ENCODE assay signal across 17 cellular contexts in the genomic region with DNA sequence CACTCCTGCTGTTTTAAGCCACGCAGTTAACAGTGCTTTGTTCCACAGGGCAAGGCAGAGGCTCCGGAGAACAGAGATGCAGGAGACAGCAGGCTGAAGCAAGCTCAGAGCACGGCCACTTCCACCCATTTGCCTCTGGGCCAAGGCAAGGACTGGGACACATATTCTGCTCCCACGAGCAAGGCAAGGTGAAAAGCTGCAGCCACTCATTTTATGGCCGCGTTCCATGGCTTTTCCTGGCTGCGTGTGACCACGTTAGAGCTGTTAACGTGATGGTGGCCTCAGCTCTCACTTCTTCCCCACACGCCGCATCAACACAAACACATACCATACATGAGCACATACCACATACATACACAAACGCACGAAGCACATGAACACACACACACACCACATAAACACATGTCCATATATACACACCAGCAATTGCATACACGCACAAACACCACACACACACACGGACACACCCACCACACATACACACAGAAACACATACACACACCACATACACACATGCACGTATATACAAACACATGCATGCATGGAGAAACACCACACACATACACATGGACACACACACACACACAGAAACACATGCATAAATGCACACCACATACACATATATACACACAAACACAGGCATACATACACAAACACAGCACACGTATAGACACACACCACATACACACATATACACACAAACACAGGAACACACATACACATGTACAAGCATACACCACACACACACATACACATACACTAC.
"Had no signal": no experiment of that assay in that cellular context is flagged by ENCODE, and none has a peak within 500 bp of the region (broad histone marks: within the 10 kb centered on the region; RNA-seq: fewer than 3 reads in every experiment).

No MANE protein-coding gene starts in this region.

- ATAC-seq: esophagus mucosa; heart left ventricle; left colon; mucosa of descending colon; naive thymus-derived CD8-positive, alpha-beta T cell; sciatic nerve had no signal

- DNase-seq: cortex of kidney; dorsolateral prefrontal cortex; effector CD8-positive, alpha-beta T cell; hippocampal formation; left colon; mammary epithelial cell; mucosa of descending colon; naive thymus-derived CD8-positive, alpha-beta T cell; nucleus accumbens; ovary; stimulated activated CD4-positive, alpha-beta T cell treated with anti-CD3 and anti-CD28 coated beads, Interleukin-2, amount 100 ng/mL, for 24 hours; stimulated activated naive CD4-positive, alpha-beta T cell had no signal

- H3K27me3 ChIP-seq: heart left ventricle, ovary had no signal

- H3K9me3 ChIP-seq: heart left ventricle, mucosa of descending colon, ovary had no signal

- H3K4me3 ChIP-seq: dorsolateral prefrontal cortex, heart left ventricle, mucosa of descending colon, ovary had no signal

- H3K27ac ChIP-seq: dorsolateral prefrontal cortex, heart left ventricle, ovary had no signal

- FAIRE-seq: endometrium, frontal cortex had no signal

- H3K36me3 ChIP-seq: heart left ventricle, ovary had no signal
